Comparison of ENCODE assay signal across 1 cellular context in the genomic region with DNA sequence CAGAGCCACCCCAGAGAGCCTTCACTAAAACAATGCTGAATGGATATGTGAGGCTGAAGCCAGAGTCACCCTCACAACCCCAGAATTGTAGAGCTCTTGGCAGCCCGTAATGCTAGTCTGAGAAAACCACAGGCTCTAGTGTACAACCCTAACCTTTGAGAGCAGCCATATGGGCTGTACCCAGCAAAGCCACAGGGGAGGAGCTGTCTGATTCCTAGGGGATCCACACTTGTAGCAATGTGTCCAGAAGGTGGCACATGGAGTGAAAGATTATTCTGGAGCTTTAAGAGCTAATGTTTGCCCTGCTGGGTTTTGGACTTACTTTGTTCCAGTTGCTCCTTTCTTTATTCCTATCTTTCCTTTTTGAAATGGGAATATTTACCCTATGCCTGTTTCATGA.
TF ChIP-seq lines count a peak whose summit lies in the region.

No MANE protein-coding gene starts in this region.

TF ChIP-seq in HCT116, 20 proteins besides CTCF, POLR2A, EP300 and RAD21 (continued from another document):
- TF ChIP-seq, protein P1, sequence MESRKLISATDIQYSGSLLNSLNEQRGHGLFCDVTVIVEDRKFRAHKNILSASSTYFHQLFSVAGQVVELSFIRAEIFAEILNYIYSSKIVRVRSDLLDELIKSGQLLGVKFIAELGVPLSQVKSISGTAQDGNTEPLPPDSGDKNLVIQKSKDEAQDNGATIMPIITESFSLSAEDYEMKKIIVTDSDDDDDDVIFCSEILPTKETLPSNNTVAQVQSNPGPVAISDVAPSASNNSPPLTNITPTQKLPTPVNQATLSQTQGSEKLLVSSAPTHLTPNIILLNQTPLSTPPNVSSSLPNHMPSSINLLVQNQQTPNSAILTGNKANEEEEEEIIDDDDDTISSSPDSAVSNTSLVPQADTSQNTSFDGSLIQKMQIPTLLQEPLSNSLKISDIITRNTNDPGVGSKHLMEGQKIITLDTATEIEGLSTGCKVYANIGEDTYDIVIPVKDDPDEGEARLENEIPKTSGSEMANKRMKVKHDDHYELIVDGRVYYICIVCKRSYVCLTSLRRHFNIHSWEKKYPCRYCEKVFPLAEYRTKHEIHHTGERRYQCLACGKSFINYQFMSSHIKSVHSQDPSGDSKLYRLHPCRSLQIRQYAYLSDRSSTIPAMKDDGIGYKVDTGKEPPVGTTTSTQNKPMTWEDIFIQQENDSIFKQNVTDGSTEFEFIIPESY (IDR thresholded peaks at IDR 0.05; ENCODE audit: extremely low read depth, insufficient replicate concordance, low read length): no peak
- no peak for TF ChIP-seq ZNF274 (IDR thresholded peaks at IDR 0.05; ENCODE audit: low read depth, low read length)
- no peak for TF ChIP-seq ELF1 (IDR thresholded peaks at IDR 0.05; ENCODE audit: borderline replicate concordance, low read depth)
- TF ChIP-seq, protein P2, sequence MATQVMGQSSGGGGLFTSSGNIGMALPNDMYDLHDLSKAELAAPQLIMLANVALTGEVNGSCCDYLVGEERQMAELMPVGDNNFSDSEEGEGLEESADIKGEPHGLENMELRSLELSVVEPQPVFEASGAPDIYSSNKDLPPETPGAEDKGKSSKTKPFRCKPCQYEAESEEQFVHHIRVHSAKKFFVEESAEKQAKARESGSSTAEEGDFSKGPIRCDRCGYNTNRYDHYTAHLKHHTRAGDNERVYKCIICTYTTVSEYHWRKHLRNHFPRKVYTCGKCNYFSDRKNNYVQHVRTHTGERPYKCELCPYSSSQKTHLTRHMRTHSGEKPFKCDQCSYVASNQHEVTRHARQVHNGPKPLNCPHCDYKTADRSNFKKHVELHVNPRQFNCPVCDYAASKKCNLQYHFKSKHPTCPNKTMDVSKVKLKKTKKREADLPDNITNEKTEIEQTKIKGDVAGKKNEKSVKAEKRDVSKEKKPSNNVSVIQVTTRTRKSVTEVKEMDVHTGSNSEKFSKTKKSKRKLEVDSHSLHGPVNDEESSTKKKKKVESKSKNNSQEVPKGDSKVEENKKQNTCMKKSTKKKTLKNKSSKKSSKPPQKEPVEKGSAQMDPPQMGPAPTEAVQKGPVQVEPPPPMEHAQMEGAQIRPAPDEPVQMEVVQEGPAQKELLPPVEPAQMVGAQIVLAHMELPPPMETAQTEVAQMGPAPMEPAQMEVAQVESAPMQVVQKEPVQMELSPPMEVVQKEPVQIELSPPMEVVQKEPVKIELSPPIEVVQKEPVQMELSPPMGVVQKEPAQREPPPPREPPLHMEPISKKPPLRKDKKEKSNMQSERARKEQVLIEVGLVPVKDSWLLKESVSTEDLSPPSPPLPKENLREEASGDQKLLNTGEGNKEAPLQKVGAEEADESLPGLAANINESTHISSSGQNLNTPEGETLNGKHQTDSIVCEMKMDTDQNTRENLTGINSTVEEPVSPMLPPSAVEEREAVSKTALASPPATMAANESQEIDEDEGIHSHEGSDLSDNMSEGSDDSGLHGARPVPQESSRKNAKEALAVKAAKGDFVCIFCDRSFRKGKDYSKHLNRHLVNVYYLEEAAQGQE (IDR thresholded peaks at IDR 0.05; ENCODE audit: low read depth): no peak
- TF ChIP-seq FOSL1 (IDR thresholded peaks at IDR 0.05; ENCODE audit: low read depth): no peak
- TF ChIP-seq EZH2 (IDR thresholded peaks at IDR 0.05): no peak
TF ChIP-seq in HCT116: peak in this region for 0.
